19 cellular contexts compared by ENCODE assay signal in genomic region chr5:1525624-1525985, GRCh38. TPM values are rescaled to one million over a fixed set of nuclear protein-coding genes. Genes with fewer than 3 reads are reported as not detected.
DNase-seq lines count a peak whose midpoint lies in the region; ATAC-seq, FAIRE-seq and TF ChIP-seq lines count a peak whose summit lies in the region.
"Had no signal": no experiment of that assay in that cellular context is flagged by ENCODE, and none has a peak within 500 bp of the region (broad histone marks: within the 10 kb centered on the region; RNA-seq: fewer than 3 reads in every experiment).

No MANE protein-coding gene starts in this region.

- H3K27me3 ChIP-seq in CD8-positive, alpha-beta T cell (ENCODE audit: insufficient read depth, low read length) = no peaks in the 10 kb centered on the region
- no peaks in the 10 kb centered on the region for H3K27me3 ChIP-seq in RWPE2 (ENCODE audit: insufficient read depth, poor library complexity, severe bottlenecking)
- H3K27me3 ChIP-seq: esophagus squamous epithelium, heart left ventricle had no signal

- no peaks in the 10 kb centered on the region for H3K36me3 ChIP-seq in CD8-positive, alpha-beta T cell (ENCODE audit: insufficient read depth, low read length)
- peaks cover 11% of the 10 kb centered on the region for H3K36me3 ChIP-seq in RWPE2 (ENCODE audit: low read depth)
- H3K36me3 ChIP-seq: thoracic aorta had no signal

- peak overlapping the region; percentile 66 for H3K4me3 Mint-ChIP-seq in CD8-positive, alpha-beta T cell
- H3K4me3 Mint-ChIP-seq: activated naive CD8-positive, alpha-beta T cell treated with anti-CD3 and anti-CD28 coated beads, Interleukin-2, amount 10 ng/mL, durations not matched to agents 7 days and 5 days had no signal

- no peaks in the 10 kb centered on the region for H3K27me3 Mint-ChIP-seq in CD8-positive, alpha-beta T cell (ENCODE audit: low read depth)

- no peak for TF ChIP-seq POLR2A in H54 (IDR thresholded peaks at IDR 0.05; ENCODE audit: low read depth, low read length)

- peaks cover 11% of the 10 kb centered on the region for H3K36me3 Mint-ChIP-seq in CD8-positive, alpha-beta T cell

- no peak for TF ChIP-seq CTCF in CD8-positive, alpha-beta T cell (IDR thresholded peaks at IDR 0.05)
- TF ChIP-seq CTCF in RWPE2 (IDR thresholded peaks at IDR 0.05; ENCODE audit: poor library complexity, severe bottlenecking) = no peak

- intact Hi-C loops in CD8-positive, alpha-beta T cell (cut with DNase I, micrococcal nuclease) = loop anchor here in 1 of 2 experiments (2.0 kb wide), 1 partner anchor 181 kb away; the partner anchor contains the start of gene CLPTM1L

- no peak overlapping the region for H3K27ac Mint-ChIP-seq in CD8-positive, alpha-beta T cell
- H3K27ac Mint-ChIP-seq: activated naive CD8-positive, alpha-beta T cell treated with anti-CD3 and anti-CD28 coated beads, Interleukin-2, amount 10 ng/mL, durations not matched to agents 7 days and 5 days had no signal

- no peaks in the 10 kb centered on the region for H3K9me3 Mint-ChIP-seq in CD8-positive, alpha-beta T cell
- H3K9me3 Mint-ChIP-seq: activated naive CD8-positive, alpha-beta T cell treated with anti-CD3 and anti-CD28 coated beads, Interleukin-2, amount 10 ng/mL, durations not matched to agents 7 days and 5 days had no signal

- CTCF ChIA-PET in CD8-positive, alpha-beta T cell (lab: Charles Lee) = interaction anchor here (0.8 to 0.9 kb wide), 2 partner anchors 10 to 30 kb away, joined by 3 to 5 read pairs; no protein-coding TSS in a partner anchor

- H3K4me1 Mint-ChIP-seq in CD8-positive, alpha-beta T cell (ENCODE audit: low read depth) = peaks cover 19% of the 10 kb centered on the region

- DNase-seq in 8988T = peak; percentile 7
- peak in 2 of 7 experiments; percentile 7 to 12 for DNase-seq in CD8-positive, alpha-beta T cell
- DNase-seq in RWPE2 (ENCODE audit: low spot score) = peak; percentile 47
- peak; percentile 47 for DNase-seq in islet precursor cell
- no peak for DNase-seq in activated CD4-positive, alpha-beta T cell treated with anti-CD3 and anti-CD28 coated beads, Interleukin-2, amount 50 U/mL, for 48 hours
- DNase-seq in H54 (ENCODE audit: insufficient read length, low spot score) = no peak
- DNase-seq in DMS79 treated with DMSO at 0.1 percent for 48 hours (lab: John Stamatoyannopoulos, UW) = no peak
- DNase-seq: esophagus squamous epithelium; Kasumi-1; midbrain; NCI-H1105 treated with DMSO at 0.1 percent for 48 hours; NCI-H69; stimulated activated CD4-positive, alpha-beta T cell treated with anti-CD3 and anti-CD28 coated beads, Interleukin-2, amount 100 ng/mL, for 48 hours had no signal

- no peak overlapping the region for H3K4me3 ChIP-seq in CD8-positive, alpha-beta T cell (ENCODE audit: low read depth, low read length)
- no peak overlapping the region for H3K4me3 ChIP-seq in RWPE2 (ENCODE audit: severe bottlenecking)
- H3K4me3 ChIP-seq: esophagus squamous epithelium, heart left ventricle, thoracic aorta had no signal

- no peak overlapping the region for H3K27ac ChIP-seq in CD8-positive, alpha-beta T cell (ENCODE audit: low read depth, low read length)
- no peak overlapping the region for H3K27ac ChIP-seq in RWPE2 (ENCODE audit: poor library complexity, severe bottlenecking)
- H3K27ac ChIP-seq: esophagus squamous epithelium, heart left ventricle, thoracic aorta had no signal

- no peak for ATAC-seq in CD8-positive, alpha-beta T cell
- ATAC-seq in RWPE2 (ENCODE audit: low read depth) (no peak), GM21576 (IDR thresholded peaks at IDR 0.05; ENCODE audit: unreplicated experiment) (no peak)

- peaks cover 23% of the 10 kb centered on the region for H3K4me1 ChIP-seq in CD8-positive, alpha-beta T cell (ENCODE audit: insufficient read depth, low read length)
- no peaks in the 10 kb centered on the region for H3K4me1 ChIP-seq in RWPE2 (ENCODE audit: insufficient read depth, poor library complexity, severe bottlenecking)

- POLR2A ChIA-PET in CD8-positive, alpha-beta T cell (lab: Charles Lee) = no interaction called here

- no peaks in the 10 kb centered on the region for H3K9me3 ChIP-seq in CD8-positive, alpha-beta T cell (ENCODE audit: low read length)
- no peaks in the 10 kb centered on the region for H3K9me3 ChIP-seq in RWPE2 (ENCODE audit: severe bottlenecking)
- H3K9me3 ChIP-seq: esophagus squamous epithelium, heart left ventricle, thoracic aorta had no signal

- no peak for FAIRE-seq in H54 (lab: Jason Lieb, UNC)
- FAIRE-seq: bronchial epithelial cell, kidney had no signal

RNA-seq across cellular contexts. Expression of gene LPCAT1, which starts 1.8 kb away (rescaled TPM):
- total RNA-seq in CD8-positive, alpha-beta T cell = 10 to 100 TPM; 28.8 to 29.1 TPM

Comparison
In these comparisons a context has a peak if more than half of its experiments do, and no peak if none do; other contexts are left out.
1. DNase-seq: peak in 8988T (single experiment), RWPE2 (single experiment) and islet precursor cell (single experiment); none in activated CD4-positive, alpha-beta T cell treated with anti-CD3 and anti-CD28 coated beads, Interleukin-2, amount 50 U/mL, for 48 hours (0 of 2), H54 (single experiment) and DMS79 treated with DMSO at 0.1 percent for 48 hours (single experiment).